15 cellular contexts compared by ENCODE assay signal in the genomic region with DNA sequence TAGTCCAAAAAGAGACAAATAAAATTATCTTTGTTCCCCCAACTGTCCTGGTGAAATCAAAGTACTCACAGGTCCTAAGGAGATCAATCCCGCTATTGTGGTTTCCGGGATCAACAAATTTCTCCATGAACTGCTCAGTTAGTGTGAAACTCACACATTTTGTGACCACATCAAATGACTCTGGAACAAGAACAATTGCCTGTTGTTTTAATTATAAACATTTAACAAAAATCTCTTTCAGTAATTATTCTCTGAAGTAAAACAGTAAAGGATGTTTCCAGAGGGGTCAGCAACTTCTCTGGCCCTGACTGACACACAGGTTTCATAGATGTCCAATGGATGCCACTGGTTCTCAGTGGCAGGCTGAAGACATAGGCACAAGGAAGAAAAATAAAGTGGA. TPM values are rescaled to one million over a fixed set of nuclear protein-coding genes. Genes with fewer than 3 reads are reported as not detected.
DNase-seq lines count a peak whose midpoint lies in the region; ATAC-seq and TF ChIP-seq lines count a peak whose summit lies in the region.
"Had no signal": no experiment of that assay in that cellular context is flagged by ENCODE, and none has a peak within 500 bp of the region (broad histone marks: within the 10 kb centered on the region; RNA-seq: fewer than 3 reads in every experiment).

No MANE protein-coding gene starts in this region.

- no peak overlapping the region for H2AFZ ChIP-seq in OCI-LY7 (ENCODE audit: low read length)

- H3K9me2 ChIP-seq in OCI-LY7 (ENCODE audit: insufficient read depth, low read length): no peaks in the 10 kb centered on the region

- TF ChIP-seq CTCF in OCI-LY7 (conservative IDR thresholded peaks at IDR 0.05; ENCODE audit: low read length) (no peak), colonic mucosa (IDR thresholded peaks at IDR 0.05) (no peak)

- POLR2A ChIA-PET in OCI-LY7 (lab: Charles Lee): interaction anchor here (0.9 kb wide), 1 partner anchor 47 kb away, joined by 3 read pairs; no protein-coding TSS in a partner anchor

- H3K36me3 ChIP-seq in OCI-LY7 (ENCODE audit: insufficient read depth, low read length): peaks cover 74% of the 10 kb centered on the region
- H3K36me3 ChIP-seq in colonic mucosa: no peaks in the 10 kb centered on the region

- H3K9me3 ChIP-seq in OCI-LY7 (ENCODE audit: low read length) (no peaks in the 10 kb centered on the region), colonic mucosa (no peaks in the 10 kb centered on the region)
- H3K9me3 ChIP-seq: gastrocnemius medialis had no signal

- peaks cover 0 to 3% of the 10 kb centered on the region in 2 donors for H3K9me3 Mint-ChIP-seq in activated naive CD4-positive, alpha-beta T cell treated with anti-CD3 and anti-CD28 coated beads, Interleukin-2, amount 50 U/mL, for 72 hours
- no peaks in the 10 kb centered on the region for H3K9me3 Mint-ChIP-seq in activated naive CD8-positive, alpha-beta T cell (ENCODE audit: low read depth)

- H3K27ac ChIP-seq in OCI-LY7 (ENCODE audit: low read depth, low read length, poor library complexity, severe bottlenecking) (no peak overlapping the region), colonic mucosa (no peak overlapping the region)
- H3K27ac ChIP-seq: gastrocnemius medialis, WERI-Rb-1 had no signal

- intact Hi-C loops in OCI-LY7 (cut with micrococcal nuclease; ENCODE audit: unreplicated experiment): no loop called here
- intact Hi-C loops in colonic mucosa (cut with DNase I): no loop called here

- DNase-seq in activated naive CD4-positive, alpha-beta T cell treated with anti-CD3 and anti-CD28 coated beads, Interleukin-2, amount 50 U/mL, for 72 hours (ENCODE audit: low spot score in 2 of 2): no peak
- DNase-seq in activated naive CD4-positive, alpha-beta T cell treated with Interleukin-2 at 50 U/mL for 16 hours: no peak
- DNase-seq in hippocampal formation (lab: John Stamatoyannopoulos, UW) (peak; percentile 40 to 93), OCI-LY7 (ENCODE audit: low spot score) (no peak), colonic mucosa (no peak), 8988T (no peak)
- DNase-seq: gastrocnemius medialis, left ventricle myocardium superior, NCI-H1930, WERI-Rb-1 had no signal

- H3K79me2 ChIP-seq in OCI-LY7 (ENCODE audit: insufficient read depth, low read depth, low read length): peaks cover 44% of the 10 kb centered on the region

- no TSS peak for BruUV-seq in OCI-LY7 (replicated peaks; lab: Mats Ljungman, UMichigan)

- CTCF ChIA-PET in OCI-LY7 (lab: Charles Lee; ENCODE audit: unreplicated experiment): no interaction called here

- H3K27me3 ChIP-seq in colonic mucosa: no peaks in the 10 kb centered on the region
- H3K27me3 ChIP-seq: gastrocnemius medialis had no signal

- H3K27ac Mint-ChIP-seq in activated naive CD4-positive, alpha-beta T cell treated with anti-CD3 and anti-CD28 coated beads, Interleukin-2, amount 50 U/mL, for 72 hours: peak overlapping the region; percentile 56 to 86
- peak overlapping the region; percentile 95 for H3K27ac Mint-ChIP-seq in activated naive CD8-positive, alpha-beta T cell

- H3K4me1 ChIP-seq in OCI-LY7 (ENCODE audit: insufficient read depth, low read length, poor library complexity, severe bottlenecking): peaks cover 19% of the 10 kb centered on the region
- H3K4me1 ChIP-seq in colonic mucosa: no peaks in the 10 kb centered on the region

- H3K27me3 Mint-ChIP-seq in activated naive CD8-positive, alpha-beta T cell: no peaks in the 10 kb centered on the region

- peaks cover 52 to 67% of the 10 kb centered on the region in 2 donors for H3K36me3 Mint-ChIP-seq in activated naive CD4-positive, alpha-beta T cell treated with anti-CD3 and anti-CD28 coated beads, Interleukin-2, amount 50 U/mL, for 72 hours
- H3K36me3 Mint-ChIP-seq in activated naive CD8-positive, alpha-beta T cell: peaks cover 34% of the 10 kb centered on the region

- no peak overlapping the region for H3K4me3 ChIP-seq in OCI-LY7 (ENCODE audit: low read depth, low read length, poor library complexity, severe bottlenecking)
- H3K4me3 ChIP-seq in colonic mucosa: no peak overlapping the region
- H3K4me3 ChIP-seq: gastrocnemius medialis had no signal

- no peak overlapping the region for H3K9ac ChIP-seq in colonic mucosa (ENCODE audit: low read depth in 2 of 2, low read length in 2 of 2)

- no peak for ATAC-seq in activated naive CD4-positive, alpha-beta T cell treated with anti-CD3 and anti-CD28 coated beads, Interleukin-2, amount 50 U/mL, for 72 hours
- no peak for ATAC-seq in GM21717 (IDR thresholded peaks at IDR 0.05; ENCODE audit: unreplicated experiment)
- ATAC-seq: gastrocnemius medialis, left ventricle myocardium superior, sciatic nerve had no signal

- H4K20me1 ChIP-seq in OCI-LY7 (ENCODE audit: insufficient read depth, low read length): peaks cover 14% of the 10 kb centered on the region; the same call in 1 of the 2 replicates

- H3K4me2 ChIP-seq in OCI-LY7 (ENCODE audit: low read length): no peak overlapping the region

- H3K4me3 Mint-ChIP-seq in activated naive CD8-positive, alpha-beta T cell: peak overlapping the region; percentile 95

- peaks cover 74% of the 10 kb centered on the region for H3K4me1 Mint-ChIP-seq in activated naive CD8-positive, alpha-beta T cell (ENCODE audit: low read depth)

RNA-seq across cellular contexts. Expression of gene CLDND1, which starts 3.9 kb away (rescaled TPM):
- total RNA-seq in activated naive CD4-positive, alpha-beta T cell treated with anti-CD3 and anti-CD28 coated beads, Interleukin-2, amount 50 U/mL, for 72 hours: 100 to 1,000 TPM; 161 to 559 TPM
- 70.7 and 78.0 TPM in 2 replicates for total RNA-seq in OCI-LY7 (2014; rRNA removed; shearing (Covaris generic))
- total RNA-seq in OCI-LY7 (2022): 80.4 and 87.8 TPM in 2 replicates
- 10 to 100 TPM; 42.3 to 97.8 TPM for total RNA-seq in colonic mucosa

RNA-seq across cellular contexts. Expression of gene GPR15, which starts 13.0 kb away (rescaled TPM):
- 1 to 10 TPM in 1 of 2 donors, under 1 TPM in 1; 0.91 to 1.5 TPM for total RNA-seq in activated naive CD4-positive, alpha-beta T cell treated with anti-CD3 and anti-CD28 coated beads, Interleukin-2, amount 50 U/mL, for 72 hours
- total RNA-seq in OCI-LY7 (2014; rRNA removed; shearing (Covaris generic)): 18.8 and 32.0 TPM in 2 replicates
- total RNA-seq in OCI-LY7 (2022) (29.8 and 42.6 TPM in 2 replicates), colonic mucosa (1 to 10 TPM; 2.9 to 5.1 TPM)
- total RNA-seq: gastrocnemius medialis, left ventricle myocardium superior, NCI-H460, osteocyte had no signal

RNA-seq across cellular contexts. Expression of gene OR5K2, which starts 21.3 kb away (rescaled TPM):
- not detected for total RNA-seq in activated naive CD4-positive, alpha-beta T cell treated with anti-CD3 and anti-CD28 coated beads, Interleukin-2, amount 50 U/mL, for 72 hours
- not detected in 2 replicates for total RNA-seq in OCI-LY7 (2014; rRNA removed; shearing (Covaris generic))
- not detected in 2 replicates for total RNA-seq in OCI-LY7 (2022)
- not detected for total RNA-seq in colonic mucosa
- total RNA-seq: gastrocnemius medialis, left ventricle myocardium superior, NCI-H460, osteocyte, sciatic nerve had no signal

RNA-seq across cellular contexts. Expression of gene OR5K1, which starts 55.8 kb away (rescaled TPM):
- not detected for total RNA-seq in activated naive CD4-positive, alpha-beta T cell treated with anti-CD3 and anti-CD28 coated beads, Interleukin-2, amount 50 U/mL, for 72 hours
- total RNA-seq in OCI-LY7 (2014; rRNA removed; shearing (Covaris generic)): not detected in 2 replicates
- total RNA-seq in OCI-LY7 (2022): not detected in 2 replicates
- total RNA-seq in colonic mucosa: not detected
- total RNA-seq: gastrocnemius medialis, left ventricle myocardium superior, NCI-H460, osteocyte, sciatic nerve had no signal

Comparison
In these comparisons a context has a peak if more than half of its experiments do, and no peak if none do; other contexts are left out.
1. DNase-seq: peak in hippocampal formation (2 of 2); none in activated naive CD4-positive, alpha-beta T cell treated with anti-CD3 and anti-CD28 coated beads, Interleukin-2, amount 50 U/mL, for 72 hours (0 of 2), activated naive CD4-positive, alpha-beta T cell treated with Interleukin-2 at 50 U/mL for 16 hours (single experiment), OCI-LY7 (single experiment), colonic mucosa (single experiment) and 8988T (single experiment).